8 cellular contexts compared by ENCODE assay signal in genomic region chr9:114612272-114612923, GRCh38. TPM values are rescaled to one million over a fixed set of nuclear protein-coding genes. Genes with fewer than 3 reads are reported as not detected.
DNase-seq lines count a peak whose midpoint lies in the region; ATAC-seq and TF ChIP-seq lines count a peak whose summit lies in the region.

No MANE protein-coding gene starts in this region.

- 12 to 23% methylated on average over 4 of the region's 4 CpGs for WGBS in testis, 2 donors

- peak overlapping the region; percentile 89 for H3K9ac ChIP-seq in adipocyte (ENCODE audit: low read length)

- H3K4me1 ChIP-seq in adipocyte (ENCODE audit: control insufficient read depth, insufficient read depth, low read length) (peaks cover 36% of the 10 kb centered on the region), testis (peaks cover 34% of the 10 kb centered on the region), foreskin keratinocyte (no peaks in the 10 kb centered on the region)

- peak; percentile 26 for ATAC-seq in left colon
- ATAC-seq in foreskin keratinocyte: no peak

- H3K27me3 ChIP-seq in adipocyte (replicated peaks; ENCODE audit: control insufficient read depth, insufficient read depth, low read length) (no peaks in the 10 kb centered on the region), testis (no peaks in the 10 kb centered on the region), foreskin keratinocyte (no peaks in the 10 kb centered on the region)

- H3K36me3 ChIP-seq in adipocyte (ENCODE audit: control insufficient read depth, insufficient read depth, low read length, severe bottlenecking) (no peaks in the 10 kb centered on the region), testis (ENCODE audit: low read depth, missing control alignments) (no peaks in the 10 kb centered on the region)

- H3K4me3 ChIP-seq in adipocyte (ENCODE audit: low read length) (peak overlapping the region; percentile 86), testis (peak overlapping the region; percentile 71 to 72)

- TF ChIP-seq POLR2A in testis (IDR thresholded peaks at IDR 0.05): no peak

- DNase-seq in NCI-H510A treated with DMSO at 0.1 percent for 48 hours (lab: John Stamatoyannopoulos, UW): peak; percentile 24
- no peak for DNase-seq in NCI-H510A (lab: John Stamatoyannopoulos, UW)
- DNase-seq in adipocyte (ENCODE audit: low read depth): peak; percentile 4
- DNase-seq in left colon: peak in 1 of 2 donors; percentile 31
- no peak for DNase-seq in testis
- DNase-seq in NCI-H146 (lab: John Stamatoyannopoulos, UW): no peak
- DNase-seq in AG20443 (ENCODE audit: low spot score): no peak
- DNase-seq in foreskin keratinocyte: no peak

- H3K27ac ChIP-seq in testis (peak overlapping the region; percentile 90 to 95), foreskin keratinocyte (no peak overlapping the region)

- intact Hi-C loops in left colon (cut with DNase I, micrococcal nuclease) (no loop called here), testis (cut with DNase I; ENCODE audit: low total_unique reads) (no loop called here)

- no peaks in the 10 kb centered on the region for H3K9me3 ChIP-seq in adipocyte (ENCODE audit: control insufficient read depth, low read length)
- H3K9me3 ChIP-seq in testis: no peaks in the 10 kb centered on the region

- TF ChIP-seq CTCF in testis (IDR thresholded peaks at IDR 0.05): no peak
- no peak for TF ChIP-seq CTCF in foreskin keratinocyte (conservative IDR thresholded peaks at IDR 0.05)

RNA-seq across cellular contexts. Expression of gene TMEM268, which starts 1.3 kb away (rescaled TPM):
- 1 to 10 TPM; 6.8 to 9.4 TPM for total RNA-seq in left colon
- 10 to 100 TPM; 23.8 to 26.1 TPM for total RNA-seq in testis
- 11.3 TPM for polyA plus RNA-seq in testis (ENCODE audit: insufficient read depth, low read depth, low replicate concordance)
- 7.2 and 8.7 TPM in 2 replicates for total RNA-seq in foreskin keratinocyte
- 2.9 and 3.0 TPM in 2 replicates for polyA plus RNA-seq in foreskin keratinocyte

RNA-seq across cellular contexts. Expression of gene ATP6V1G1, which starts 24.8 kb away (rescaled TPM):
- total RNA-seq in left colon: 10 to 100 TPM; 66.9 to 74.3 TPM
- 100 to 1,000 TPM; 233 to 243 TPM for total RNA-seq in testis
- polyA plus RNA-seq in testis (ENCODE audit: insufficient read depth, low read depth, low replicate concordance): 215 TPM
- 108 and 128 TPM in 2 replicates for total RNA-seq in foreskin keratinocyte
- polyA plus RNA-seq in foreskin keratinocyte: 102 and 110 TPM in 2 replicates

RNA-seq across cellular contexts. Expression of gene TEX53, which starts 45.2 kb away (rescaled TPM):
- total RNA-seq in left colon (not detected), testis (10 to 100 TPM; 13.4 to 23.5 TPM), foreskin keratinocyte (not detected in 2 replicates)
- polyA plus RNA-seq in testis (ENCODE audit: insufficient read depth, low read depth, low replicate concordance) (68.8 TPM), foreskin keratinocyte (not detected in 2 replicates)

Comparison
In these comparisons a context has a peak if more than half of its experiments do, and no peak if none do; other contexts are left out.
1. DNase-seq: peak in NCI-H510A treated with DMSO at 0.1 percent for 48 hours (single experiment) and adipocyte (single experiment); none in NCI-H510A (single experiment), testis (single experiment), NCI-H146 (single experiment), AG20443 (single experiment) and foreskin keratinocyte (0 of 2).
2. RNA of gene TEX53, which starts 45.2 kb away (total RNA-seq): 13.4 to 23.5 TPM in testis; not detected in left colon and not detected in foreskin keratinocyte; every median in the first group is over 10 times any median in the second.